8 cellular contexts compared by ENCODE assay signal in genomic region chr13:45055198-45055901, GRCh38.
A peak's percentile ranks its signal among the peaks of the same experiment; 100 is the strongest.
DNase-seq lines count a peak whose midpoint lies in the region; ATAC-seq lines count a peak whose summit lies in the region.

No MANE protein-coding gene starts in this region.

- peaks cover 17% of the 10 kb centered on the region for H3K4me1 Mint-ChIP-seq in activated T-cell treated with anti-CD3 and anti-CD28 coated beads, Interleukin-2, amount 50 U/mL, for 4 hours (ENCODE audit: low read depth)
- peaks cover 14% of the 10 kb centered on the region for H3K4me1 Mint-ChIP-seq in stimulated activated effector memory CD8-positive, alpha-beta T cell treated with anti-CD3 and anti-CD28 coated beads, Interleukin-12 subunit alpha, Interleukin-12 subunit beta, amount 100 ng/mL, for 72 hours

- DNase-seq in activated T-cell treated with anti-CD3 and anti-CD28 coated beads for 24 hours (ENCODE audit: low read depth) = peak; percentile 55
- DNase-seq in activated T-cell treated with anti-CD3 and anti-CD28 coated beads, Interleukin-2, amount 50 U/mL, for 1 hour = no peak
- DNase-seq in activated T-cell treated with anti-CD3 and anti-CD28 coated beads, Interleukin-2, amount 50 U/mL, for 4 hours = peak; percentile 24
- peak; percentile 55 for DNase-seq in inferior parietal cortex (ENCODE audit: extremely low spot score)
- DNase-seq in stimulated activated effector memory CD8-positive, alpha-beta T cell treated with anti-CD3 and anti-CD28 coated beads, Interleukin-12 subunit alpha, Interleukin-12 subunit beta, amount 100 ng/mL, for 72 hours (ENCODE audit: low spot score in 2 of 2) = peak; percentile 14 to 66
- no peak for DNase-seq in HuH-7 (ENCODE audit: low spot score)
- DNase-seq in GM19240 (ENCODE audit: insufficient read length, low spot score) = no peak

- peaks cover 18% of the 10 kb centered on the region for H3K27me3 Mint-ChIP-seq in activated T-cell treated with anti-CD3 and anti-CD28 coated beads, Interleukin-2, amount 50 U/mL, for 4 hours (ENCODE audit: low read depth)

- H3K27ac Mint-ChIP-seq in stimulated activated effector memory CD8-positive, alpha-beta T cell treated with anti-CD3 and anti-CD28 coated beads, Interleukin-12 subunit alpha, Interleukin-12 subunit beta, amount 100 ng/mL, for 72 hours = no peak overlapping the region

- no peak overlapping the region for H3K4me3 Mint-ChIP-seq in activated T-cell treated with anti-CD3 and anti-CD28 coated beads, Interleukin-2, amount 50 U/mL, for 4 hours
- no peak overlapping the region for H3K4me3 Mint-ChIP-seq in stimulated activated effector memory CD8-positive, alpha-beta T cell treated with anti-CD3 and anti-CD28 coated beads, Interleukin-12 subunit alpha, Interleukin-12 subunit beta, amount 100 ng/mL, for 72 hours

- peak; percentile 75 for ATAC-seq in HG03469 (IDR thresholded peaks at IDR 0.05; ENCODE audit: unreplicated experiment)
- ATAC-seq in activated T-cell treated with anti-CD3 and anti-CD28 coated beads, Interleukin-2, amount 50 U/mL, for 4 hours = peak; percentile 98 to 99
- ATAC-seq in stimulated activated effector memory CD8-positive, alpha-beta T cell treated with anti-CD3 and anti-CD28 coated beads, Interleukin-12 subunit alpha, Interleukin-12 subunit beta, amount 100 ng/mL, for 72 hours = peak; percentile 100

- no peaks in the 10 kb centered on the region for H3K36me3 Mint-ChIP-seq in activated T-cell treated with anti-CD3 and anti-CD28 coated beads, Interleukin-2, amount 50 U/mL, for 4 hours (ENCODE audit: insufficient read depth)
- no peaks in the 10 kb centered on the region for H3K36me3 Mint-ChIP-seq in stimulated activated effector memory CD8-positive, alpha-beta T cell treated with anti-CD3 and anti-CD28 coated beads, Interleukin-12 subunit alpha, Interleukin-12 subunit beta, amount 100 ng/mL, for 72 hours

- no peaks in the 10 kb centered on the region for H3K9me3 Mint-ChIP-seq in activated T-cell treated with anti-CD3 and anti-CD28 coated beads, Interleukin-2, amount 50 U/mL, for 4 hours
- H3K9me3 Mint-ChIP-seq in stimulated activated effector memory CD8-positive, alpha-beta T cell treated with anti-CD3 and anti-CD28 coated beads, Interleukin-12 subunit alpha, Interleukin-12 subunit beta, amount 100 ng/mL, for 72 hours = no peaks in the 10 kb centered on the region

Comparison
In these comparisons a context has a peak if more than half of its experiments do, and no peak if none do; other contexts are left out.
1. DNase-seq: peak in activated T-cell treated with anti-CD3 and anti-CD28 coated beads for 24 hours (single experiment), activated T-cell treated with anti-CD3 and anti-CD28 coated beads, Interleukin-2, amount 50 U/mL, for 4 hours (single experiment), inferior parietal cortex (single experiment) and stimulated activated effector memory CD8-positive, alpha-beta T cell treated with anti-CD3 and anti-CD28 coated beads, Interleukin-12 subunit alpha, Interleukin-12 subunit beta, amount 100 ng/mL, for 72 hours (2 of 2); none in activated T-cell treated with anti-CD3 and anti-CD28 coated beads, Interleukin-2, amount 50 U/mL, for 1 hour (single experiment), HuH-7 (single experiment) and GM19240 (single experiment).
2. Peak in every context shown above with its lines, with median percentiles within 50 percentile points of each other: ATAC-seq.